Comparison of ENCODE assay signal across 1 cellular context in the genomic region with DNA sequence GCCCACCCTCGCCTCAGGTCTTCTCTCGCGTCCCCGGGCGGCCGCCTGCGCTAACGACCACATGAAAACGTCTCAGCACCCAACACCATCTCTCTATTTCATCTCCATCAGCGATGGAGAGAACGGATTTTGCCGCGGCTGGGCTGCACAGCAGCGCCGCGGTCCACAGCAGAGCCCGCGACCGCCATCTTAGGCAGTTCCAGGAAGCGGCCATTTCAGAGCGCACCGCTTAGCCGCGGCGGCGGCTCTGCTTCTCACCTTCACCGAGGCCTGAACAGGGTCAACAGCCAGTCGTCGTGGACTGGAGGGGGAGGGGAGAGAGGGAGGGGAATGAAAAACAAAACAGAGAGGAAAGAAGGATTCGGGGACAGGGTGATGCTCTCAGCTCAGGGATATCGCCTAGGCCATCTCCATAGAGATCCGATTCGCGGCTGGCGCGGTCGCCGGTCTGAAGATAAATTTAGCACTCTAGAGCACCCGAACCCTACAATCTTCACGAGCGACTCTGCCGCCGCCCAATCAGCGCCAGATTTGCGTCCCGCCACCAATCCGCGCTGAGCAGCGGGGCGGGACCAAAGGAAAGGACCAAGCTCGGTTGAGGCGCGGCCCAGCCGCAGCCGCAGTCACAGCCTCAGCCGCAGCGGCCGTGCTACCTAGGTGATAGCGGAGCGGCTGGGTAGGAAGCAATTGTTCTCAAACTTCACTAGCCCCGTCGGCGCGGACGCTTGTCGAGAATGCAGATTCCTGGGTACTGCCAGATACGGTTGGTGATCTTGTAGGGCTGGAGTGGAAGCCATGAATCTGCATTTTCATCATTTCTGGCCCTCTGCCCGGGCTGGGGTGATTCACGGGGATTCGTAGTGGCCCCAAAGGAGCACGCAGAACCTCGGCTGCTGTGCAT.
TF ChIP-seq lines count a peak whose summit lies in the region.

A gene (minus strand): TSS at position 450 of the 901 bp plus-strand sequence. CDS start 3,108 bp downstream, outside the sequence.

TF ChIP-seq in H1, 55 proteins besides CTCF, POLR2A, EP300 and RAD21 (continued from another document):
- TF ChIP-seq SUZ12 (IDR thresholded peaks at IDR 0.05; ENCODE audit: low read length) (no peak), BACH1 (IDR thresholded peaks at IDR 0.05; ENCODE audit: low read length) (no peak)
